1 cellular context compared by ENCODE assay signal in genomic region chr4:85952982-85953650, GRCh38.
TF ChIP-seq lines count a peak whose summit lies in the region.

No MANE protein-coding gene starts in this region.

TF ChIP-seq in GM23338, 12 proteins besides CTCF, POLR2A, EP300 and RAD21 (continued from another document):
- TF ChIP-seq ZNF462 (CRISPR knock-in tag; IDR thresholded peaks at IDR 0.05) = no peak
- no peak for TF ChIP-seq NANOG (IDR thresholded peaks at IDR 0.05; ENCODE audit: borderline replicate concordance)
- TF ChIP-seq ETS1 (IDR thresholded peaks at IDR 0.05) = no peak
